ENCODE assay signal across 5 cellular contexts in genomic region chr4:154036856-154037255, GRCh38.
"Had no signal": no experiment of that assay in that cellular context is flagged by ENCODE, and none has a peak within 500 bp of the region (broad histone marks: within the 10 kb centered on the region; RNA-seq: fewer than 3 reads in every experiment).

No MANE protein-coding gene starts in this region.

- H3K4me3 ChIP-seq: GM23338, K562 had no signal

- H3K4me2 ChIP-seq: GM23338 had no signal

- H2AFZ ChIP-seq: GM23338 had no signal

- DNase-seq: H9, HCEC 1CT, IMR-90 had no signal
